ENCODE assay signal across 8 cellular contexts in the genomic region with DNA sequence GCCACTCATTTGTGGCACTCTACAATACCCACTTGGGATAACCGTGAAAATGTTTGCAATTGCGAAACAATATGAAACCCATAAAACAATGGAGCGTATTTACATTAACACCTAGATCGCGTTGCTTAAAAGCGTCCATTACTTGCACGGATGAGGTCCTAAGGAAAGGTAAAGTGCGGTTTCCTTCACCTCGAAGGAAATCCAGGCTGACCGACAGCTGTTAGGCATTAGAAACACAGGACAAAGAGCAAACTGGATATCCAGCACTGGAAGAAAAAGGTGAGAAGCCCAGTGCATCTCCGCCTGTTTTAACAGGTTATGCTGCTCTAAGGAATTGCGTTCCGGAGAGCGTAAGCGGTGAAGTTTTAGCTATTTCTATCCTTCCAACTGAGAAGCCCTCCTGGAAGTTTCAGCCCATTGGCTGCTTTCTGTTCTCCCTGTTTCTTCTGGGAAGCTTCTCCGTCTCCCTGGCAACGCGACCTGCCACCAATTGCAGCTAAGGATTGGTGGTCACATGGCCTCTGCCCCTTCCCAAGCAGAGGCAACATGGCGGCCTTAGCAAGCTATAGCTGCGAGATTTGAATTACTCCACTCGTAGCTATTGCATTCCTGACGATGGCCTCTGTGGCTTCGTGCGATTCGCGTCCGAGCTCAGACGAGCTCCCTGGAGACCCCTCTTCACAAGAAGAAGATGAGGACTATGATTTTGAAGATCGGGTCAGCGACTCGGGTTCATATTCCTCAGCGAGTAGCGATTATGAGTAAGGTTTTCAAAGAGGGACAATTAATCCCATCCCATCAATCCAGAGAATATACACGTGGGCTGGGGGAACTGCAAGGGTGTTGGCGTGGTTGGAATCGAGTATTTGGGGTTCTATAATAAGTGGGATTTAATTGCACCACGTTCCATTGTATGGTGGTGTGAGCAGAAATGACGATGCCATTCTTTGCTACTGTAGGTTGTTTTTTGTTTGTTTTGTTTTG. TPM values are rescaled to one million over a fixed set of nuclear protein-coding genes. Genes with fewer than 3 reads are reported as not detected.
DNase-seq lines count a peak whose midpoint lies in the region; ATAC-seq and TF ChIP-seq lines count a peak whose summit lies in the region.

A gene (plus strand): TSS at position 538 of the 984 bp plus-strand sequence. CDS start 78 bp downstream, at position 616.

- H3K9ac ChIP-seq in adipocyte (ENCODE audit: low read length), result peak within 1 kb of the TSS; percentile 87

- H3K27me3 ChIP-seq in adipocyte (replicated peaks; ENCODE audit: control insufficient read depth, insufficient read depth, low read length), result no peaks in the 10 kb centered on the region
- peaks cover 23% of the 10 kb centered on the region for H3K27me3 ChIP-seq in neutrophil

- no peak within 1 kb of the TSS for H3K27ac ChIP-seq in neutrophil

- H3K36me3 ChIP-seq in adipocyte (ENCODE audit: control insufficient read depth, insufficient read depth, low read length, severe bottlenecking) (no peaks in the 10 kb centered on the region), neutrophil (no peaks in the 10 kb centered on the region)

- TF ChIP-seq CTCF in neutrophil (IDR thresholded peaks at IDR 0.05), result no peak

- intact Hi-C loops in Right ventricle myocardium superior (cut with DNase I), result no loop called here

- H3K4me3 ChIP-seq in adipocyte (ENCODE audit: low read length), result peak within 1 kb of the TSS; percentile 90
- H3K4me3 ChIP-seq in neutrophil (ENCODE audit: low read depth in 1 of 2, low read length in 1 of 2), result peak within 1 kb of the TSS; percentile 59

- ATAC-seq in GM19468 (IDR thresholded peaks at IDR 0.05; ENCODE audit: extremely low read depth, unreplicated experiment) (peak; percentile 100), HG03571 (IDR thresholded peaks at IDR 0.05; ENCODE audit: unreplicated experiment) (peak; percentile 97), Right ventricle myocardium superior (ENCODE audit: poor library complexity) (peak; percentile 100)

- H3K9me3 ChIP-seq in adipocyte (ENCODE audit: control insufficient read depth, low read length), result no peaks in the 10 kb centered on the region
- H3K9me3 ChIP-seq in neutrophil, result no peaks in the 10 kb centered on the region

- H3K4me1 ChIP-seq in adipocyte (ENCODE audit: control insufficient read depth, insufficient read depth, low read length) (peaks cover 10% of the 10 kb centered on the region), neutrophil (ENCODE audit: control insufficient read depth in 1 of 2, insufficient read depth in 1 of 2, low read depth in 1 of 2, low read length in 1 of 2) (peaks cover 11 to 13% of the 10 kb centered on the region in 2 experiments)

- peak; percentile 88 for DNase-seq in COR-L47 (lab: John Stamatoyannopoulos, UW)
- DNase-seq in NCI-H748 treated with DMSO at 0.1 percent for 48 hours (lab: John Stamatoyannopoulos, UW), result peak; percentile 62
- DNase-seq in adipocyte (ENCODE audit: low read depth), result peak; percentile 99
- peak; percentile 95 for DNase-seq in Right ventricle myocardium superior
- no peak for DNase-seq in Kasumi-1 (lab: John Stamatoyannopoulos, UW)

RNA-seq across cellular contexts. Expression of the gene that starts here (rescaled TPM):
- 4.0 TPM for total RNA-seq in Right ventricle myocardium superior

Comparison
In these comparisons a context has a peak if more than half of its experiments do, and no peak if none do; other contexts are left out.
1. DNase-seq: peak in COR-L47 (single experiment), NCI-H748 treated with DMSO at 0.1 percent for 48 hours (single experiment), adipocyte (single experiment) and Right ventricle myocardium superior (single experiment); none in Kasumi-1 (0 of 2).
2. Peak in every context shown above with its lines, with median percentiles within 50 percentile points of each other: ATAC-seq.